In genomic region chr1:212699839-212700596, GRCh38 we compare ENCODE assay signal across 8 cellular contexts. TPM values are rescaled to one million over a fixed set of nuclear protein-coding genes. Genes with fewer than 3 reads are reported as not detected.
DNase-seq lines count a peak whose midpoint lies in the region; TF ChIP-seq lines count a peak whose summit lies in the region.

TSS of gene BATF3 (minus strand) at chr1:212699840. CDS start at chr1:212699762, 78 bp downstream.

- peaks cover 4% of the 10 kb centered on the region; the same call in 1 of the 2 replicates for H3K36me3 Mint-ChIP-seq in HFFc6 (ENCODE audit: low read depth)
- H3K36me3 Mint-ChIP-seq in activated naive CD8-positive, alpha-beta T cell, result peaks cover 11% of the 10 kb centered on the region

- peaks cover 15 to 54% (median 39%) of the 10 kb centered on the region in 3 donors for H3K27me3 ChIP-seq in skeletal muscle tissue (ENCODE audit: control insufficient read depth in 3 of 3, insufficient read depth in 3 of 3, low read length in 3 of 3)

- H3K27me3 Mint-ChIP-seq in HFFc6 (ENCODE audit: insufficient read depth), result peaks cover 25% of the 10 kb centered on the region
- no peaks in the 10 kb centered on the region for H3K27me3 Mint-ChIP-seq in activated naive CD8-positive, alpha-beta T cell

- TF ChIP-seq CTCF in GM12865 (IDR thresholded peaks at IDR 0.05; ENCODE audit: insufficient read depth, low read depth, low read length, missing control alignments) (no peak), HFFc6 (IDR thresholded peaks at IDR 0.05) (no peak)

- H3K4me1 Mint-ChIP-seq in HFFc6 (ENCODE audit: low read depth), result peaks cover 22% of the 10 kb centered on the region
- peaks cover 56% of the 10 kb centered on the region for H3K4me1 Mint-ChIP-seq in activated naive CD8-positive, alpha-beta T cell (ENCODE audit: low read depth)

- peak within 1 kb of the TSS; percentile 40 for H3K27ac Mint-ChIP-seq in HFFc6
- peak within 1 kb of the TSS; percentile 93 for H3K27ac Mint-ChIP-seq in activated naive CD8-positive, alpha-beta T cell

- H3K9ac ChIP-seq in skeletal muscle tissue (ENCODE audit: low read depth in 1 of 3, low read length in 3 of 3), result peak within 1 kb of the TSS; percentile 4 to 40 (median 35)

- no peaks in the 10 kb centered on the region for H3K9me3 Mint-ChIP-seq in HFFc6
- no peaks in the 10 kb centered on the region for H3K9me3 Mint-ChIP-seq in activated naive CD8-positive, alpha-beta T cell (ENCODE audit: low read depth)

- peak within 1 kb of the TSS; percentile 80 for H3K4me3 Mint-ChIP-seq in HFFc6
- peak within 1 kb of the TSS; percentile 92 for H3K4me3 Mint-ChIP-seq in activated naive CD8-positive, alpha-beta T cell

- no peaks in the 10 kb centered on the region for H3K36me3 ChIP-seq in skeletal muscle tissue (ENCODE audit: control insufficient read depth in 3 of 3, insufficient read depth in 3 of 3, low read length in 3 of 3)

- H3K4me3 ChIP-seq in GM12865 (ENCODE audit: low read depth, low read length) (peak within 1 kb of the TSS; percentile 80), skeletal muscle tissue (ENCODE audit: low read length in 3 of 3) (peak within 1 kb of the TSS; percentile 54 to 71 (median 67))

- peak within 1 kb of the TSS; percentile 41 for H3K27ac ChIP-seq in skeletal muscle tissue (ENCODE audit: low read depth, low read length)

- DNase-seq in GM12865 (ENCODE audit: low read depth) (peak; percentile 66), HFFc6 (no peak), RKO (ENCODE audit: low spot score) (peak; percentile 38), hepatic stellate cell (ENCODE audit: low spot score) (peak; percentile 47), GOT3 (lab: John Stamatoyannopoulos, UW) (no peak), HPDE6-E6E7 (ENCODE audit: extremely low spot score) (no peak)

- peaks cover 13 to 14% (median 13%) of the 10 kb centered on the region in 3 donors for H3K4me1 ChIP-seq in skeletal muscle tissue (ENCODE audit: control insufficient read depth in 3 of 3, insufficient read depth in 3 of 3, low read length in 3 of 3)

- H3K9me3 ChIP-seq in skeletal muscle tissue (ENCODE audit: control insufficient read depth in 3 of 3, low read length in 3 of 3), result no peaks in the 10 kb centered on the region

RNA-seq across cellular contexts. Expression of gene BATF3, which starts in this region (rescaled TPM):
- total RNA-seq in HFFc6 (2021; fragmentation: NEBNext Ultra II Directional; extraction: Animal tissue kit (Norgen Biotek cat#: 25700)), result 1 to 10 TPM in 5 of 6 experiments, under 1 TPM in 1; 0.89 to 1.7 (median 1.4) TPM
- total RNA-seq in skeletal muscle tissue, result 0.52 TPM

Comparison
In these comparisons a context has a peak if more than half of its experiments do, and no peak if none do; other contexts are left out.
1. DNase-seq: peak in GM12865 (single experiment), RKO (single experiment) and hepatic stellate cell (single experiment); none in HFFc6 (single experiment), GOT3 (single experiment) and HPDE6-E6E7 (single experiment).